Comparison of ENCODE assay signal across 19 cellular contexts in the genomic region with DNA sequence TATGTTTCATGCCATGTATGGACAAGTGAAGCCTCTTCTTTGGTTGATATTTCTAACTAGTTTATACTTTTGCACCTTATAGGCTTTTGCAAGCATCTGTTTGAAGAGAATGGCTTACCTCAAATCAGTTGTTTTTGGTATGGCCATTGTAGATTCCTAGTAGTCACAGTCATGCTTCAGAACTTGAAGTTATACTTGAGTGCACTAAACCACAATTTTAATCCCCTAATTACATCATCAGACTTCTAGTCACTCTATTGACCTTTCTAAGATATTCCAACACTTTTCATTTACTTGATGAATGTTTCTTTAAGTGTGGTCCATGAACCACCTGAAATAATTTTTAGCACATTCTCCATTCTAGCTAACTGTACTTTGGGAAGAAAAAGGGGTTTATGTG. TPM values are rescaled to one million over a fixed set of nuclear protein-coding genes. Genes with fewer than 3 reads are reported as not detected.
DNase-seq lines count a peak whose midpoint lies in the region; ATAC-seq, FAIRE-seq and TF ChIP-seq lines count a peak whose summit lies in the region.
"Had no signal": no experiment of that assay in that cellular context is flagged by ENCODE, and none has a peak within 500 bp of the region (broad histone marks: within the 10 kb centered on the region; RNA-seq: fewer than 3 reads in every experiment).

No MANE protein-coding gene starts in this region.

- no peak for TF ChIP-seq POLR2A in ovary (IDR thresholded peaks at IDR 0.05)

- no peak overlapping the region for H3K4me3 ChIP-seq in epithelial cell of esophagus (ENCODE audit: low read length)
- no peak overlapping the region for H3K4me3 ChIP-seq in left lung
- no peak overlapping the region for H3K4me3 ChIP-seq in ovary
- H3K4me3 ChIP-seq: A549, BLaER1, K562 had no signal

- H3K36me3 ChIP-seq in left lung (no peaks in the 10 kb centered on the region), ovary (no peaks in the 10 kb centered on the region)
- H3K36me3 ChIP-seq: BLaER1 had no signal

- H3K27ac ChIP-seq in left lung = no peak overlapping the region
- no peak overlapping the region for H3K27ac ChIP-seq in ovary
- H3K27ac ChIP-seq: A549, BLaER1, RWPE1 had no signal

- TF ChIP-seq CTCF in epithelial cell of esophagus (IDR thresholded peaks at IDR 0.05; ENCODE audit: insufficient read depth, low read depth, low read length, missing control alignments) (no peak), left lung (IDR thresholded peaks at IDR 0.05) (no peak), ovary (IDR thresholded peaks at IDR 0.05) (no peak)

- H3K27me3 ChIP-seq in left lung (no peaks in the 10 kb centered on the region), ovary (no peaks in the 10 kb centered on the region)
- H3K27me3 ChIP-seq: BLaER1 had no signal

- H3K9me3 ChIP-seq in left lung = peaks cover 0 to 4% of the 10 kb centered on the region in 2 donors
- peaks cover 0 to 3% of the 10 kb centered on the region in 2 donors for H3K9me3 ChIP-seq in ovary
- H3K9me3 ChIP-seq: A549 had no signal

- H3K4me1 ChIP-seq in left lung (peaks cover 0 to 4% of the 10 kb centered on the region in 2 donors), ovary (ENCODE audit: insufficient read depth) (no peaks in the 10 kb centered on the region)
- H3K4me1 ChIP-seq: A549, BLaER1 had no signal

- DNase-seq in Caki2 (ENCODE audit: low read depth) (peak; percentile 22), RCC 7860 (ENCODE audit: low spot score) (peak; percentile 45), epithelial cell of esophagus (ENCODE audit: low read depth) (peak; percentile 46), left lung (no peak), ovary (no peak), NCI-H524 treated with DMSO at 0.1 percent for 48 hours (lab: John Stamatoyannopoulos, UW) (no peak)
- DNase-seq: CD4-positive, alpha-beta memory T cell; DMS79; NCI-H187; NCI-H2227 treated with DMSO at 0.1 percent for 48 hours; NCI-H524; PC-3; SIG-M5 had no signal

- intact Hi-C loops in left lung (cut with DNase I) (no loop called here), ovary (cut with DNase I) (no loop called here)

- FAIRE-seq in RCC 7860 (lab: Jason Lieb, UNC) = peak; percentile 55
- FAIRE-seq: A549, H54, K562 had no signal

- in situ Hi-C loops in Caki2 (cut with HindIII; ENCODE audit: low pct_unique_long_range_greater_than_20kb, low sequenced_read_pairs) = no loop called here

- ATAC-seq in left lung (peak; percentile 23), GM21717 (IDR thresholded peaks at IDR 0.05; ENCODE audit: unreplicated experiment) (no peak)
- ATAC-seq: A549, K562, PC-3 had no signal

- TF ChIP-seq EP300 in ovary (IDR thresholded peaks at IDR 0.05) = no peak

RNA-seq across cellular contexts. Expression of a gene that starts 18.6 kb away (rescaled TPM):
- not detected in 2 replicates for total RNA-seq in Caki2 (2014; rRNA removed; shearing (Covaris generic); ENCODE audit: low replicate concordance)
- 1 to 10 TPM; 2.3 to 2.5 TPM for total RNA-seq in left lung
- total RNA-seq in ovary = under 1 TPM in 5 of 7 donors, not detected in 2; 0.15 to 0.69 (median 0.36) TPM
- 1 to 10 TPM in 1 of 2 donors, under 1 TPM in 1; 0.58 to 2.8 TPM for polyA plus RNA-seq in ovary
- total RNA-seq: K562, PC-3 had no signal
- polyA plus RNA-seq: A549, K562 had no signal

RNA-seq across cellular contexts. Expression of a gene that starts 43.2 kb away (rescaled TPM):
- total RNA-seq in Caki2 (2014; rRNA removed; shearing (Covaris generic); ENCODE audit: low replicate concordance) = 1.6 and 1.8 TPM in 2 replicates
- 10 to 100 TPM in 1 of 2 donors, 1 to 10 TPM in 1; 8.9 to 15.9 TPM for total RNA-seq in left lung
- total RNA-seq in ovary = 10 to 100 TPM in 5 of 7 donors, 1 to 10 TPM in 2; 6.8 to 16.1 (median 11.5) TPM
- polyA plus RNA-seq in ovary = 1 to 10 TPM; 2.4 to 8.1 TPM

Comparison
In these comparisons a context has a peak if more than half of its experiments do, and no peak if none do; other contexts are left out.
1. DNase-seq: peak in Caki2 (single experiment), RCC 7860 (single experiment) and epithelial cell of esophagus (single experiment); none in left lung (0 of 2), ovary (0 of 5) and NCI-H524 treated with DMSO at 0.1 percent for 48 hours (single experiment).